ENCODE assay signal across 13 cellular contexts in genomic region chr10:6624392-6624791, GRCh38. TPM values are rescaled to one million over a fixed set of nuclear protein-coding genes. Genes with fewer than 3 reads are reported as not detected.
DNase-seq lines count a peak whose midpoint lies in the region; ATAC-seq and TF ChIP-seq lines count a peak whose summit lies in the region.
"Had no signal": no experiment of that assay in that cellular context is flagged by ENCODE, and none has a peak within 500 bp of the region (broad histone marks: within the 10 kb centered on the region; RNA-seq: fewer than 3 reads in every experiment).

No MANE protein-coding gene starts in this region.

- DNase-seq in H4 (ENCODE audit: low spot score) (peak; percentile 17), WTC11 (ENCODE audit: low spot score) (no peak), iris pigment epithelial cell (ENCODE audit: low read depth) (peak; percentile 7), thyroid gland (peak; percentile 73 to 81), PC-3 (no peak), SW480 (ENCODE audit: low spot score) (no peak)
- no peak for DNase-seq in stimulated activated CD4-positive, alpha-beta T cell treated with anti-CD3 and anti-CD28 coated beads, Interleukin-15, amount 100 ng/mL, for 24 hours
- DNase-seq: C1 segment of cervical spinal cord; Calu3; CD4-positive, alpha-beta T cell; DMS 273 treated with DMSO at 0.1 percent for 48 hours; GM23248 had no signal

- CTCF ChIA-PET in WTC11 (lab: Charles Lee) (interaction anchor here (0.7 to 5.0 kb wide), 8 partner anchors 13 to 108 kb away, joined by 3 to 23 read pairs (median 4); partner anchors contain the start of gene PRKCQ), PC-3 (lab: Charles Lee) (no interaction called here)

- intact Hi-C loops in thyroid gland (cut with DNase I), result no loop called here
- intact Hi-C loops in PC-3 (cut with micrococcal nuclease), result no loop called here

- H3K4me2 ChIP-seq in PC-3 (ENCODE audit: low read length), result no peak overlapping the region

- no peak for TF ChIP-seq POLR2A in thyroid gland (IDR thresholded peaks at IDR 0.05)

- ATAC-seq in WTC11 (peak; percentile 32), PC-3 (no peak)

- no peaks in the 10 kb centered on the region for H4K20me1 ChIP-seq in PC-3 (ENCODE audit: low read length)

- POLR2A ChIA-PET in WTC11 (lab: Charles Lee) (no interaction called here), PC-3 (lab: Charles Lee; ENCODE audit: unreplicated experiment) (no interaction called here)

- H3K4me3 ChIP-seq in thyroid gland (replicated peaks in 1 of 3) (no peak overlapping the region), PC-3 (ENCODE audit: low read length) (no peak overlapping the region)
- H3K4me3 ChIP-seq: GM23248 had no signal

- TF ChIP-seq CTCF in WTC11 (IDR thresholded peaks at IDR 0.05), result no peak
- TF ChIP-seq CTCF in thyroid gland (IDR thresholded peaks at IDR 0.05), result no peak
- TF ChIP-seq CTCF in PC-3 (conservative IDR thresholded peaks at IDR 0.05; ENCODE audit: low read depth, low read length), result no peak

- H3K27me3 ChIP-seq in thyroid gland, result no peaks in the 10 kb centered on the region
- H3K27me3 ChIP-seq in PC-3 (ENCODE audit: low read length), result peaks cover 62% of the 10 kb centered on the region

- no peak overlapping the region for H3K27ac Mint-ChIP-seq in WTC11
- H3K27ac Mint-ChIP-seq: B cell; CD4-positive, alpha-beta T cell had no signal

- H3K9me3 Mint-ChIP-seq in WTC11, result no peaks in the 10 kb centered on the region
- H3K9me3 Mint-ChIP-seq: CD4-positive, alpha-beta T cell had no signal

- peaks cover 51% of the 10 kb centered on the region for H3K4me1 Mint-ChIP-seq in WTC11
- H3K4me1 Mint-ChIP-seq: B cell had no signal

- no peaks in the 10 kb centered on the region for H3K9me3 ChIP-seq in thyroid gland
- no peaks in the 10 kb centered on the region for H3K9me3 ChIP-seq in PC-3 (ENCODE audit: low read length)

- no peaks in the 10 kb centered on the region for H3K9me2 ChIP-seq in PC-3 (replicated peaks; ENCODE audit: low read length)

- H3K36me3 ChIP-seq in thyroid gland (no peaks in the 10 kb centered on the region), PC-3 (ENCODE audit: low read depth, low read length) (no peaks in the 10 kb centered on the region)

- H3K79me2 ChIP-seq in PC-3 (ENCODE audit: low read length), result no peaks in the 10 kb centered on the region

- H3K27ac ChIP-seq in thyroid gland, result peak overlapping the region in 2 of 3 donors; percentile 27 to 46
- no peak overlapping the region for H3K27ac ChIP-seq in PC-3 (ENCODE audit: low read length)
- H3K27ac ChIP-seq: GM23248 had no signal

- H3K4me1 ChIP-seq in thyroid gland (peaks cover 8 to 10% of the 10 kb centered on the region in 2 donors), PC-3 (ENCODE audit: insufficient read depth, low read length) (no peaks in the 10 kb centered on the region)

- H3K9ac ChIP-seq in PC-3 (ENCODE audit: low read length), result no peak overlapping the region
- H3K9ac ChIP-seq: GM23248 had no signal

- WGBS in thyroid gland, 2 donors, result 17 to 38% methylated on average over 3 of the region's 3 CpGs

- H2AFZ ChIP-seq in PC-3 (ENCODE audit: low read length), result no peak overlapping the region
- H2AFZ ChIP-seq: GM23248 had no signal

- no peak overlapping the region for H3K4me3 Mint-ChIP-seq in WTC11
- H3K4me3 Mint-ChIP-seq: B cell; CD4-positive, alpha-beta T cell had no signal

- peaks cover 2% of the 10 kb centered on the region for H3K27me3 Mint-ChIP-seq in WTC11 (ENCODE audit: low read depth)
- H3K27me3 Mint-ChIP-seq: CD4-positive, alpha-beta T cell had no signal

- BruUV-seq in PC-3 (replicated peaks; lab: Mats Ljungman, UMichigan), result no TSS peak

- no peaks in the 10 kb centered on the region for H3K36me3 Mint-ChIP-seq in WTC11

- H3F3A ChIP-seq in PC-3 (ENCODE audit: low read length, unreplicated experiment), result no peaks in the 10 kb centered on the region

TF ChIP-seq in WTC11, 78 proteins besides CTCF, POLR2A, EP300 and RAD21 (continues in another document):
- TF ChIP-seq FOXP1 (CRISPR knock-in tag; IDR thresholded peaks at IDR 0.05; ENCODE audit: borderline replicate concordance) (no peak), MYBL2 (CRISPR knock-in tag; IDR thresholded peaks at IDR 0.05) (no peak), OVOL2 (CRISPR knock-in tag; IDR thresholded peaks at IDR 0.05; ENCODE audit: borderline replicate concordance) (no peak), HMGA2 (CRISPR knock-in tag; IDR thresholded peaks at IDR 0.05) (no peak), TEAD4 (CRISPR knock-in tag; IDR thresholded peaks at IDR 0.05) (no peak), ETV6 (CRISPR knock-in tag; IDR thresholded peaks at IDR 0.05) (no peak), AFF4 (CRISPR knock-in tag; IDR thresholded peaks at IDR 0.05; ENCODE audit: borderline replicate concordance) (no peak), ZNF512 (CRISPR knock-in tag; IDR thresholded peaks at IDR 0.05; ENCODE audit: borderline replicate concordance) (no peak), SOX15 (CRISPR knock-in tag; IDR thresholded peaks at IDR 0.05) (no peak), ATF6 (CRISPR knock-in tag; IDR thresholded peaks at IDR 0.05) (no peak), JUN (CRISPR knock-in tag; IDR thresholded peaks at IDR 0.05) (no peak), TP53 (CRISPR knock-in tag; IDR thresholded peaks at IDR 0.05) (no peak), USF1 (CRISPR knock-in tag; IDR thresholded peaks at IDR 0.05) (no peak)

RNA-seq across cellular contexts. Expression of gene PRKCQ, which starts 44.3 kb away (rescaled TPM):
- 6.3 and 6.8 TPM in 2 replicates for total RNA-seq in H4 (2014; rRNA removed; shearing (Covaris generic))
- total RNA-seq in WTC11 (2021) (8.4 to 8.7 TPM (median 8.7 TPM) in 3 replicates), thyroid gland (10 to 100 TPM; 24.2 to 45.7 (median 34.5) TPM), PC-3 (2014; rRNA removed) (not detected in 2 replicates)
- total RNA-seq: GM23248 had no signal

Comparison
In these comparisons a context has a peak if more than half of its experiments do, and no peak if none do; other contexts are left out.
1. DNase-seq: peak in H4 (single experiment), iris pigment epithelial cell (single experiment) and thyroid gland (2 of 2); none in WTC11 (single experiment), PC-3 (single experiment), stimulated activated CD4-positive, alpha-beta T cell treated with anti-CD3 and anti-CD28 coated beads, Interleukin-15, amount 100 ng/mL, for 24 hours (single experiment) and SW480 (single experiment).